ENCODE assay signal across 36 cellular contexts in genomic region chr6:81594501-81594900, GRCh38.
"Had no signal": no experiment of that assay in that cellular context is flagged by ENCODE, and none has a peak within 500 bp of the region (broad histone marks: within the 10 kb centered on the region; RNA-seq: fewer than 3 reads in every experiment).

No MANE protein-coding gene starts in this region.

- H3K27ac Mint-ChIP-seq: activated B cell treated with CpG ODN at 0.5 μM for 24 hours; activated CD4-positive, alpha-beta memory T cell treated with anti-CD3 and anti-CD28 coated beads, Interleukin-2, amount 10 ng/mL, durations not matched to agents 7 days and 5 days; activated CD4-positive, alpha-beta T cell treated with anti-CD3 and anti-CD28 coated beads, Interleukin-2, amount 10 ng/mL, durations not matched to agents 24 days and 14 days; activated CD8-positive, alpha-beta memory T cell treated with anti-CD3 and anti-CD28 coated beads, Interleukin-2, amount 10 ng/mL, durations not matched to agents 7 days and 5 days; activated CD8-positive, alpha-beta T cell treated with anti-CD3 and anti-CD28 coated beads, Interleukin-2, amount 10 ng/mL, durations not matched to agents 7 days and 5 days; activated naive CD4-positive, alpha-beta T cell treated with anti-CD3 and anti-CD28 coated beads, Interleukin-2, amount 10 ng/mL, durations not matched to agents 7 days and 5 days; activated naive CD4-positive, alpha-beta T cell treated with anti-CD3 and anti-CD28 coated beads, Interleukin-2, amount 50 U/mL, for 24 hours; activated naive CD8-positive, alpha-beta T cell; activated naive CD8-positive, alpha-beta T cell treated with anti-CD3 and anti-CD28 coated beads, Interleukin-2, amount 10 ng/mL, durations not matched to agents 7 days and 5 days; activated naive CD8-positive, alpha-beta T cell treated with anti-CD3 and anti-CD28 coated beads, Interleukin-2, amount 50 U/mL, for 24 hours; activated T-cell treated with anti-CD3 and anti-CD28 coated beads, Interleukin-2, amount 50 U/mL, for 24 hours; activated T-helper 2 cell treated with anti-CD3 and anti-CD28 coated beads, Interferon-gamma antibody, Interleukin-2, Interleukin-4, amounts not matched to agents 10 μg/mL and 5 μg/mL and 100 μg/mL, durations not matched to agents 14 hours and 24 hours and 36 hours; brain; T-helper 1 cell treated with Interleukin-12 subunit alpha and Interleukin-12 subunit beta and Interleukin-4 antibody, amounts not matched to agents 30 μg/mL and 1 μg/mL, for 36 hours; T-helper 2 cell treated with Interferon-gamma antibody and Interleukin-4, amounts not matched to agents 5 μg/mL and 100 μg/mL, for 36 hours had no signal

- H3K36me3 Mint-ChIP-seq: activated CD8-positive, alpha-beta memory T cell treated with anti-CD3 and anti-CD28 coated beads, Interleukin-2, amount 10 ng/mL, durations not matched to agents 7 days and 5 days; activated naive CD4-positive, alpha-beta T cell treated with anti-CD3 and anti-CD28 coated beads, Interleukin-2, amount 10 ng/mL, durations not matched to agents 7 days and 5 days; activated naive CD4-positive, alpha-beta T cell treated with anti-CD3 and anti-CD28 coated beads, Interleukin-2, amount 50 U/mL, for 24 hours; activated naive CD8-positive, alpha-beta T cell; activated naive CD8-positive, alpha-beta T cell treated with anti-CD3 and anti-CD28 coated beads, Interleukin-2, amount 10 ng/mL, durations not matched to agents 7 days and 5 days; brain had no signal

- H3K36me3 ChIP-seq: ascending aorta, cardiac muscle cell had no signal

- H3K4me3 ChIP-seq: ascending aorta, cardiac muscle cell had no signal

- H3K4me3 Mint-ChIP-seq: activated B cell treated with CpG ODN at 0.5 μM for 24 hours; activated CD4-positive, alpha-beta memory T cell treated with anti-CD3 and anti-CD28 coated beads, Interleukin-2, amount 10 ng/mL, durations not matched to agents 7 days and 5 days; activated CD4-positive, alpha-beta T cell treated with anti-CD3 and anti-CD28 coated beads, Interleukin-2, amount 10 ng/mL, durations not matched to agents 24 days and 14 days; activated CD8-positive, alpha-beta memory T cell treated with anti-CD3 and anti-CD28 coated beads, Interleukin-2, amount 10 ng/mL, durations not matched to agents 7 days and 5 days; activated CD8-positive, alpha-beta T cell treated with anti-CD3 and anti-CD28 coated beads, Interleukin-2, amount 10 ng/mL, durations not matched to agents 7 days and 5 days; activated naive CD4-positive, alpha-beta T cell treated with anti-CD3 and anti-CD28 coated beads, Interleukin-2, amount 10 ng/mL, durations not matched to agents 7 days and 5 days; activated naive CD4-positive, alpha-beta T cell treated with anti-CD3 and anti-CD28 coated beads, Interleukin-2, amount 50 U/mL, for 24 hours; activated naive CD8-positive, alpha-beta T cell; activated naive CD8-positive, alpha-beta T cell treated with anti-CD3 and anti-CD28 coated beads, Interleukin-2, amount 10 ng/mL, durations not matched to agents 7 days and 5 days; activated naive CD8-positive, alpha-beta T cell treated with anti-CD3 and anti-CD28 coated beads, Interleukin-2, amount 50 U/mL, for 24 hours; activated T-cell treated with anti-CD3 and anti-CD28 coated beads, Interleukin-2, amount 50 U/mL, for 24 hours; brain; central memory CD8-positive, alpha-beta T cell; T-helper 1 cell treated with Interleukin-12 subunit alpha and Interleukin-12 subunit beta and Interleukin-4 antibody, amounts not matched to agents 30 μg/mL and 1 μg/mL, for 36 hours; T-helper 2 cell treated with Interferon-gamma antibody and Interleukin-4, amounts not matched to agents 5 μg/mL and 100 μg/mL, for 36 hours had no signal

- DNase-seq: activated B cell treated with CpG ODN at 0.5 μM for 24 hours; activated CD4-positive, alpha-beta memory T cell treated with anti-CD3 and anti-CD28 coated beads, Interleukin-2, amount 10 ng/mL, durations not matched to agents 7 days and 5 days; activated CD4-positive, alpha-beta T cell treated with anti-CD3 and anti-CD28 coated beads for 4 hours; activated CD4-positive, alpha-beta T cell treated with anti-CD3 and anti-CD28 coated beads, Interleukin-2, amount 10 ng/mL, durations not matched to agents 24 days and 14 days; activated CD4-positive, alpha-beta T cell treated with anti-CD3 and anti-CD28 coated beads, Interleukin-2, amount 50 U/mL, for 1 hour; activated CD4-positive, alpha-beta T cell treated with anti-CD3 and anti-CD28 coated beads, Interleukin-2, amount 50 U/mL, for 4 hours; activated CD4-positive, CD25-positive, alpha-beta regulatory T cell treated with anti-CD3 and anti-CD28 coated beads, Interleukin-2, amount 50 U/mL, for 72 hours; activated CD8-positive, alpha-beta memory T cell treated with anti-CD3 and anti-CD28 coated beads for 24 hours; activated CD8-positive, alpha-beta memory T cell treated with anti-CD3 and anti-CD28 coated beads, Interleukin-2, amount 10 ng/mL, durations not matched to agents 7 days and 5 days; activated CD8-positive, alpha-beta memory T cell treated with anti-CD3 and anti-CD28 coated beads, Interleukin-2, amount 50 U/mL, for 48 hours; activated CD8-positive, alpha-beta T cell treated with anti-CD3 and anti-CD28 coated beads, Interleukin-2, amount 10 ng/mL, durations not matched to agents 7 days and 5 days; activated effector memory CD4-positive, alpha-beta T cell treated with Interleukin-2 at 50 U/mL for 16 hours; activated gamma-delta T cell; activated naive CD4-positive, alpha-beta T cell treated with anti-CD3 and anti-CD28 coated beads, Interleukin-2, amount 10 ng/mL, durations not matched to agents 7 days and 5 days; activated naive CD4-positive, alpha-beta T cell treated with Interleukin-2 at 50 U/mL for 16 hours; activated naive CD8-positive, alpha-beta T cell treated with anti-CD3 and anti-CD28 coated beads, Interleukin-2, amount 10 ng/mL, durations not matched to agents 7 days and 5 days; activated naive CD8-positive, alpha-beta T cell treated with anti-CD3 and anti-CD28 coated beads, Interleukin-2, amount 50 U/mL, for 24 hours; activated T-cell treated with anti-CD3 and anti-CD28 coated beads, Interleukin-2, amount 50 U/mL, for 24 hours; activated T-cell treated with anti-CD3 and anti-CD28 coated beads, Interleukin-2, amount 50 U/mL, for 48 hours; amygdala; anterior cingulate cortex; caudate nucleus; cerebellar nuclear complex; T-helper 1 cell; T-helper 2 cell; T-helper 9 cell had no signal

- H3K27me3 Mint-ChIP-seq: activated B cell treated with CpG ODN at 0.5 μM for 24 hours; activated CD4-positive, alpha-beta memory T cell treated with anti-CD3 and anti-CD28 coated beads, Interleukin-2, amount 10 ng/mL, durations not matched to agents 7 days and 5 days; activated CD4-positive, alpha-beta T cell treated with anti-CD3 and anti-CD28 coated beads, Interleukin-2, amount 10 ng/mL, durations not matched to agents 24 days and 14 days; activated CD8-positive, alpha-beta memory T cell treated with anti-CD3 and anti-CD28 coated beads, Interleukin-2, amount 10 ng/mL, durations not matched to agents 7 days and 5 days; activated naive CD4-positive, alpha-beta T cell treated with anti-CD3 and anti-CD28 coated beads, Interleukin-2, amount 10 ng/mL, durations not matched to agents 7 days and 5 days; activated naive CD4-positive, alpha-beta T cell treated with anti-CD3 and anti-CD28 coated beads, Interleukin-2, amount 50 U/mL, for 24 hours; activated naive CD8-positive, alpha-beta T cell; activated naive CD8-positive, alpha-beta T cell treated with anti-CD3 and anti-CD28 coated beads, Interleukin-2, amount 10 ng/mL, durations not matched to agents 7 days and 5 days; activated naive CD8-positive, alpha-beta T cell treated with anti-CD3 and anti-CD28 coated beads, Interleukin-2, amount 50 U/mL, for 24 hours; activated T-cell treated with anti-CD3 and anti-CD28 coated beads, Interleukin-2, amount 50 U/mL, for 24 hours; central memory CD8-positive, alpha-beta T cell had no signal

- H3K9me3 Mint-ChIP-seq: activated CD4-positive, alpha-beta memory T cell treated with anti-CD3 and anti-CD28 coated beads, Interleukin-2, amount 10 ng/mL, durations not matched to agents 7 days and 5 days; activated CD4-positive, alpha-beta T cell treated with anti-CD3 and anti-CD28 coated beads, Interleukin-2, amount 10 ng/mL, durations not matched to agents 24 days and 14 days; activated naive CD8-positive, alpha-beta T cell treated with anti-CD3 and anti-CD28 coated beads, Interleukin-2, amount 10 ng/mL, durations not matched to agents 7 days and 5 days; activated naive CD8-positive, alpha-beta T cell treated with anti-CD3 and anti-CD28 coated beads, Interleukin-2, amount 50 U/mL, for 24 hours; activated T-helper 2 cell treated with anti-CD3 and anti-CD28 coated beads, Interferon-gamma antibody, Interleukin-2, Interleukin-4, amounts not matched to agents 10 μg/mL and 5 μg/mL and 100 μg/mL, durations not matched to agents 14 hours and 24 hours and 36 hours; brain; T-helper 1 cell treated with Interleukin-12 subunit alpha and Interleukin-12 subunit beta and Interleukin-4 antibody, amounts not matched to agents 30 μg/mL and 1 μg/mL, for 36 hours; T-helper 2 cell treated with Interferon-gamma antibody and Interleukin-4, amounts not matched to agents 5 μg/mL and 100 μg/mL, for 36 hours had no signal

- H3K4me1 Mint-ChIP-seq: activated B cell treated with CpG ODN at 0.5 μM for 24 hours; activated CD4-positive, alpha-beta memory T cell treated with anti-CD3 and anti-CD28 coated beads, Interleukin-2, amount 10 ng/mL, durations not matched to agents 7 days and 5 days; activated CD4-positive, alpha-beta T cell treated with anti-CD3 and anti-CD28 coated beads, Interleukin-2, amount 10 ng/mL, durations not matched to agents 24 days and 14 days; activated CD8-positive, alpha-beta memory T cell treated with anti-CD3 and anti-CD28 coated beads, Interleukin-2, amount 10 ng/mL, durations not matched to agents 7 days and 5 days; activated naive CD4-positive, alpha-beta T cell treated with anti-CD3 and anti-CD28 coated beads, Interleukin-2, amount 10 ng/mL, durations not matched to agents 7 days and 5 days; activated naive CD4-positive, alpha-beta T cell treated with anti-CD3 and anti-CD28 coated beads, Interleukin-2, amount 50 U/mL, for 24 hours; activated naive CD8-positive, alpha-beta T cell treated with anti-CD3 and anti-CD28 coated beads, Interleukin-2, amount 10 ng/mL, durations not matched to agents 7 days and 5 days; activated naive CD8-positive, alpha-beta T cell treated with anti-CD3 and anti-CD28 coated beads, Interleukin-2, amount 50 U/mL, for 24 hours; brain; central memory CD8-positive, alpha-beta T cell had no signal

- H3K4me1 ChIP-seq: ascending aorta had no signal

- H3K27ac ChIP-seq: ascending aorta, cardiac muscle cell, VCaP had no signal

- H3K9me3 ChIP-seq: ascending aorta had no signal

- H3K27me3 ChIP-seq: ascending aorta, cardiac muscle cell had no signal
